In the genomic region with DNA sequence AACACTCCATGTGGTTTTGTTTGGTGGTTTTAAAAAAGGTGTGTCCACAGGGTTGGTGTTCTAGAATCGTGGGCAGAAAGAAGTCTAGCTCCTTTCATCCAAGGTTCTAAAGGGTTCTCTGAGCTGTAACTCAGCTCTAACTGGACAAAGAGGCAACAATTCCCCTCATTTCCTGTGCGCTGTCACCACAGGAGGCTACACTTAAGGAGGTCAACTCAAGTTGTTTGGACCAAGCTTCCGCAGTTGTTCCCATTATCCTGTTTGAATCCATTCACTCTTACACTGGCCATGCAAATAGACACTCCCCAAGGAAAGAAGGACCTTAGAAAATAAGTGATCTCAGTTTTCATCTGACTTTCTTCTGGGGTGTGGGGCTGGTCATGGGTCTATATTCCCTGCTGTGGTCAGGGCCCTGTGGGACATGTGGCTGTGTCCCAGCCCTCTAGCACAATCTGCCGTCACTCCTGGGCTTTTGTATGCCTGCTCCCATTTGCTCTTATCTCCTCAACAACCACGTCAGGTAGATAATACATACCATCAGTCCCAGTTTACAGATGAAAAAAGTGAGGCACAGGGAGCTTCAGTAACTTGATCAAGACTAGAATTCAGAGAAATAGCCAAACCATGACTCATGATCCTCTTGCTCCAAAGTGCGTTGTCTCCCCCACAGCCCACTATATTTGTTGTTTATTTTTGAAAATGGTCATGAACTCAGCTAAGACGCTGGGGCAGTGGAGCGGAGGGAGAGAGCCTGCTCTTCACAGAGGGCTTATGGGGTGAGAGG, we compare ENCODE assay signal across 15 cellular contexts.
DNase-seq lines count a peak whose midpoint lies in the region; ATAC-seq, FAIRE-seq and TF ChIP-seq lines count a peak whose summit lies in the region.
"Had no signal": no experiment of that assay in that cellular context is flagged by ENCODE, and none has a peak within 500 bp of the region (broad histone marks: within the 10 kb centered on the region; RNA-seq: fewer than 3 reads in every experiment).

No MANE protein-coding gene starts in this region.

- DNase-seq in HCT116 (ENCODE audit: low read depth, low spot score) (no peak), astrocyte of the spinal cord (ENCODE audit: low read depth, low spot score) (peak; percentile 54), kidney (no peak), stomach (no peak), SW 1271 (lab: John Stamatoyannopoulos, UW) (no peak), globus pallidus (ENCODE audit: low spot score) (no peak), middle frontal gyrus (ENCODE audit: extremely low spot score, low spot score) (no peak)
- DNase-seq: H9, Kasumi-1, NCI-H446 treated with DMSO at 0.1 percent for 48 hours, SHP77 treated with DMSO at 0.1 percent for 48 hours, WERI-Rb-1 had no signal

- H3K79me2 ChIP-seq in HCT116 (ENCODE audit: insufficient read depth, low read length) = no peaks in the 10 kb centered on the region

- TF ChIP-seq EP300 in stomach (IDR thresholded peaks at IDR 0.05) = no peak

- no peaks in the 10 kb centered on the region for H3K9me2 ChIP-seq in HCT116 (ENCODE audit: insufficient read depth)

- H3K9ac ChIP-seq in HCT116 (ENCODE audit: low read length) = 0 out of 2 replicates have a peak overlapping the region, but pooled peaks have one; percentile 29
- H3K9ac ChIP-seq in kidney (ENCODE audit: low read length in 2 of 2) = peak overlapping the region; percentile 33 to 46

- POLR2A ChIA-PET in HCT116 (lab: Charles Lee) = interaction anchor here (1.0 to 1.1 kb wide), 2 partner anchors 8 to 9 kb away, joined by 3 read pairs; no protein-coding TSS in a partner anchor

- CTCF ChIA-PET in HCT116 (lab: Charles Lee) = interaction anchor here (1.3 kb wide), 1 partner anchor 147 kb away, joined by 3 read pairs; no protein-coding TSS in a partner anchor

- peak overlapping the region; percentile 50 for H2AFZ ChIP-seq in HCT116 (ENCODE audit: low read depth, low read length, poor library complexity, severe bottlenecking)

- H3K27ac ChIP-seq in HCT116 (ENCODE audit: low read depth, low read length) = peak overlapping the region; percentile 68
- H3K27ac ChIP-seq in kidney (ENCODE audit: low read depth in 2 of 2, low read length in 2 of 2) = peak overlapping the region; percentile 93 to 97
- H3K27ac ChIP-seq in stomach = peak overlapping the region; percentile 81 to 91 (median 87)
- H3K27ac ChIP-seq: WERI-Rb-1 had no signal

- WGBS in stomach, 5 donors = 65 to 76% (median 73%) methylated on average over 8 of the region's 8 CpGs

- in situ Hi-C loops in astrocyte of the spinal cord (cut with HindIII; ENCODE audit: low sequenced_read_pairs) = no loop called here

- H3K36me3 ChIP-seq in HCT116 (ENCODE audit: control insufficient read depth in 1 of 2, insufficient read depth in 2 of 2, low read length in 2 of 2) (no peaks in the 10 kb centered on the region), kidney (ENCODE audit: control insufficient read depth in 1 of 2, insufficient read depth in 2 of 2, low read length in 2 of 2) (no peaks in the 10 kb centered on the region), stomach (no peaks in the 10 kb centered on the region)
- H3K36me3 ChIP-seq: gastroesophageal sphincter, WERI-Rb-1 had no signal

- TF ChIP-seq RAD21 in HCT116 (IDR thresholded peaks at IDR 0.05; ENCODE audit: low read depth) = no peak; the same call in 1 of the 2 replicates

- H3K4me3 ChIP-seq in HCT116 (replicated peaks in 1 of 2; ENCODE audit: low read depth in 1 of 2, low read length in 2 of 2) (peak overlapping the region; percentile 1 to 32; a peak in 2 of 4 replicates), astrocyte of the spinal cord (ENCODE audit: low read depth, low read length) (no peak overlapping the region), kidney (ENCODE audit: low read length in 2 of 2) (no peak overlapping the region), stomach (no peak overlapping the region)
- H3K4me3 ChIP-seq: gastroesophageal sphincter had no signal

- H3K9me3 ChIP-seq in HCT116 (ENCODE audit: control insufficient read depth in 1 of 2, insufficient read depth in 1 of 2, low read depth in 1 of 2, low read length in 2 of 2) = no peaks in the 10 kb centered on the region
- H3K9me3 ChIP-seq in kidney (ENCODE audit: control insufficient read depth in 1 of 2, low read length in 2 of 2) = no peaks in the 10 kb centered on the region
- peaks cover 0 to 4% (median 0%) of the 10 kb centered on the region in 4 donors for H3K9me3 ChIP-seq in stomach

- no peaks in the 10 kb centered on the region; the same call in 1 of the 2 replicates for H3K27me3 ChIP-seq in HCT116 (ENCODE audit: insufficient read depth, low read length)
- no peaks in the 10 kb centered on the region for H3K27me3 ChIP-seq in stomach
- H3K27me3 ChIP-seq: gastroesophageal sphincter had no signal

- RAD21 ChIA-PET in HCT116 (lab: Charles Lee; ENCODE audit: low non-redundant PET in 1 of 2, low total read pairs in 2 of 2, uncharacterized antibody in 2 of 2, unreplicated experiment in 2 of 2) = interaction anchor here in 1 of 2 experiments (0.7 kb wide), 1 partner anchor 125 kb away, joined by 3 read pairs; no protein-coding TSS in a partner anchor

- ATAC-seq in HCT116 (peak; percentile 53), GM21367 (IDR thresholded peaks at IDR 0.05; ENCODE audit: unreplicated experiment) (no peak)
- ATAC-seq: CD8-positive, alpha-beta T cell had no signal

- FAIRE-seq in kidney (lab: Jason Lieb, UNC) = no peak

- peaks cover 52 to 54% of the 10 kb centered on the region in 2 experiments for H3K4me1 ChIP-seq in HCT116 (ENCODE audit: control insufficient read depth in 1 of 2, insufficient read depth in 2 of 2, low read length in 2 of 2)
- peaks cover 28 to 32% of the 10 kb centered on the region in 2 donors for H3K4me1 ChIP-seq in kidney (ENCODE audit: control insufficient read depth in 1 of 2, insufficient read depth in 1 of 2, low read depth in 1 of 2, low read length in 2 of 2)
- H3K4me1 ChIP-seq in stomach = peaks cover 34 to 60% (median 42%) of the 10 kb centered on the region in 4 donors

- BruUV-seq in HCT116 (replicated peaks; lab: Mats Ljungman, UMichigan) = no TSS peak

- TF ChIP-seq POLR2A in HCT116 (IDR thresholded peaks at IDR 0.05; ENCODE audit: borderline replicate concordance, extremely low read depth, insufficient read depth, insufficient read length) = no peak
- TF ChIP-seq POLR2A in stomach (IDR thresholded peaks at IDR 0.05) = no peak

- intact Hi-C loops in HCT116 (cut with micrococcal nuclease) (loop anchor here (10.0 kb wide), 1 partner anchor 386 kb away; no protein-coding TSS in a partner anchor), kidney (cut with DNase I) (no loop called here), stomach (cut with DNase I; ENCODE audit: low total_unique reads) (no loop called here)

- TF ChIP-seq CTCF in HCT116 (IDR thresholded peaks at IDR 0.05 in 2 of 3, conservative IDR thresholded peaks at IDR 0.05 in 1 of 3; ENCODE audit: borderline replicate concordance in 1 of 3, insufficient read depth in 1 of 3, low read depth in 2 of 3, low read length in 2 of 3) (no peak), astrocyte of the spinal cord (IDR thresholded peaks at IDR 0.05; ENCODE audit: low read depth, low read length) (no peak), kidney (IDR thresholded peaks at IDR 0.05; ENCODE audit: borderline replicate concordance, extremely low read depth, insufficient read depth) (no peak), stomach (IDR thresholded peaks at IDR 0.05) (no peak)

- H3K4me2 ChIP-seq in HCT116 (ENCODE audit: low read length) = peak overlapping the region; percentile 66

- H4K20me1 ChIP-seq in HCT116 (ENCODE audit: insufficient read depth) = no peaks in the 10 kb centered on the region

TF ChIP-seq in HCT116, 20 proteins besides CTCF, POLR2A, EP300 and RAD21 (continues in another document):
- TF ChIP-seq JUND (IDR thresholded peaks at IDR 0.05) (no peak), CBX3 (IDR thresholded peaks at IDR 0.05; ENCODE audit: low read depth) (peak; percentile 19; the same call in 1 of the 2 replicates), EZH2 (IDR thresholded peaks at IDR 0.05) (no peak), TCF7L2 (IDR thresholded peaks at IDR 0.05; ENCODE audit: borderline replicate concordance, extremely low read depth, insufficient read depth, insufficient read length) (no peak), SP1 (IDR thresholded peaks at IDR 0.05; ENCODE audit: low read depth) (peak; percentile 5; the same call in 1 of the 2 replicates)
- TF ChIP-seq, protein P1, sequence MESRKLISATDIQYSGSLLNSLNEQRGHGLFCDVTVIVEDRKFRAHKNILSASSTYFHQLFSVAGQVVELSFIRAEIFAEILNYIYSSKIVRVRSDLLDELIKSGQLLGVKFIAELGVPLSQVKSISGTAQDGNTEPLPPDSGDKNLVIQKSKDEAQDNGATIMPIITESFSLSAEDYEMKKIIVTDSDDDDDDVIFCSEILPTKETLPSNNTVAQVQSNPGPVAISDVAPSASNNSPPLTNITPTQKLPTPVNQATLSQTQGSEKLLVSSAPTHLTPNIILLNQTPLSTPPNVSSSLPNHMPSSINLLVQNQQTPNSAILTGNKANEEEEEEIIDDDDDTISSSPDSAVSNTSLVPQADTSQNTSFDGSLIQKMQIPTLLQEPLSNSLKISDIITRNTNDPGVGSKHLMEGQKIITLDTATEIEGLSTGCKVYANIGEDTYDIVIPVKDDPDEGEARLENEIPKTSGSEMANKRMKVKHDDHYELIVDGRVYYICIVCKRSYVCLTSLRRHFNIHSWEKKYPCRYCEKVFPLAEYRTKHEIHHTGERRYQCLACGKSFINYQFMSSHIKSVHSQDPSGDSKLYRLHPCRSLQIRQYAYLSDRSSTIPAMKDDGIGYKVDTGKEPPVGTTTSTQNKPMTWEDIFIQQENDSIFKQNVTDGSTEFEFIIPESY (IDR thresholded peaks at IDR 0.05; ENCODE audit: extremely low read depth, insufficient replicate concordance, low read length) = no peak

Comparison
In these comparisons a context has a peak if more than half of its experiments do, and no peak if none do; other contexts are left out.
1. H3K4me3 ChIP-seq: peak in HCT116 (2 of 2); none in astrocyte of the spinal cord (single experiment), kidney (0 of 2) and stomach (0 of 4).
2. Peak in every context shown above with its lines, with median percentiles within 50 percentile points of each other: H3K27ac ChIP-seq.